ENCODE assay signal across 1 cellular context in the genomic region with DNA sequence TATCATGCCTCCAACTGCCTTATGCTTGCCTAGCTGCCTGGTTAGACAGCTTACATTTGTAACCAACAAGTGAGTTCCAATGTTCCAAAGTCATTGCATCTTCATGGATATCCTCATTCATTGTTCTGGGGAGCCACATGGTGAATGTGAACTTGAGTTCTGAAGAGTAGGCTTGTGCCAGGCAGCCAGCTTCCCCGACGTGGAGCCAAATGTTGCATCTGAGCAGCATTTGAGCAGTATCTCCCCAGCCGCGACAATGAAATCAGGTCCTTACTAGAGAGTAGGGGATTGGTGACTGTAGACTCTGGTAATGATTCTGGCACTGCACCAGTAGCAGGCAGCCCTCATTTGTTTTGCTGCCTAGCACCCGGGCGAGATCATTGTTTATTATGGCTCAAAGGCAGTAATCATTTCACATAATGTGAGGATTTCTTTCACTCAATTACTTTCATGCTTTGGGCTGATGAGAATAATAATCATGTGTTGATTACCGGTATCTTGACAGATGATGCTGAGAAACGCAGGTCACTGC.
TF ChIP-seq lines count a peak whose summit lies in the region.

No MANE protein-coding gene starts in this region.

TF ChIP-seq in GM23338, 12 proteins besides CTCF, POLR2A, EP300 and RAD21 (continued from another document):
- TF ChIP-seq, protein P1, sequence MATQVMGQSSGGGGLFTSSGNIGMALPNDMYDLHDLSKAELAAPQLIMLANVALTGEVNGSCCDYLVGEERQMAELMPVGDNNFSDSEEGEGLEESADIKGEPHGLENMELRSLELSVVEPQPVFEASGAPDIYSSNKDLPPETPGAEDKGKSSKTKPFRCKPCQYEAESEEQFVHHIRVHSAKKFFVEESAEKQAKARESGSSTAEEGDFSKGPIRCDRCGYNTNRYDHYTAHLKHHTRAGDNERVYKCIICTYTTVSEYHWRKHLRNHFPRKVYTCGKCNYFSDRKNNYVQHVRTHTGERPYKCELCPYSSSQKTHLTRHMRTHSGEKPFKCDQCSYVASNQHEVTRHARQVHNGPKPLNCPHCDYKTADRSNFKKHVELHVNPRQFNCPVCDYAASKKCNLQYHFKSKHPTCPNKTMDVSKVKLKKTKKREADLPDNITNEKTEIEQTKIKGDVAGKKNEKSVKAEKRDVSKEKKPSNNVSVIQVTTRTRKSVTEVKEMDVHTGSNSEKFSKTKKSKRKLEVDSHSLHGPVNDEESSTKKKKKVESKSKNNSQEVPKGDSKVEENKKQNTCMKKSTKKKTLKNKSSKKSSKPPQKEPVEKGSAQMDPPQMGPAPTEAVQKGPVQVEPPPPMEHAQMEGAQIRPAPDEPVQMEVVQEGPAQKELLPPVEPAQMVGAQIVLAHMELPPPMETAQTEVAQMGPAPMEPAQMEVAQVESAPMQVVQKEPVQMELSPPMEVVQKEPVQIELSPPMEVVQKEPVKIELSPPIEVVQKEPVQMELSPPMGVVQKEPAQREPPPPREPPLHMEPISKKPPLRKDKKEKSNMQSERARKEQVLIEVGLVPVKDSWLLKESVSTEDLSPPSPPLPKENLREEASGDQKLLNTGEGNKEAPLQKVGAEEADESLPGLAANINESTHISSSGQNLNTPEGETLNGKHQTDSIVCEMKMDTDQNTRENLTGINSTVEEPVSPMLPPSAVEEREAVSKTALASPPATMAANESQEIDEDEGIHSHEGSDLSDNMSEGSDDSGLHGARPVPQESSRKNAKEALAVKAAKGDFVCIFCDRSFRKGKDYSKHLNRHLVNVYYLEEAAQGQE (IDR thresholded peaks at IDR 0.05; ENCODE audit: unreplicated experiment): no peak
- no peak for TF ChIP-seq CREB1 (CRISPR knock-in tag; IDR thresholded peaks at IDR 0.05; ENCODE audit: low read depth)
- TF ChIP-seq, protein P2, sequence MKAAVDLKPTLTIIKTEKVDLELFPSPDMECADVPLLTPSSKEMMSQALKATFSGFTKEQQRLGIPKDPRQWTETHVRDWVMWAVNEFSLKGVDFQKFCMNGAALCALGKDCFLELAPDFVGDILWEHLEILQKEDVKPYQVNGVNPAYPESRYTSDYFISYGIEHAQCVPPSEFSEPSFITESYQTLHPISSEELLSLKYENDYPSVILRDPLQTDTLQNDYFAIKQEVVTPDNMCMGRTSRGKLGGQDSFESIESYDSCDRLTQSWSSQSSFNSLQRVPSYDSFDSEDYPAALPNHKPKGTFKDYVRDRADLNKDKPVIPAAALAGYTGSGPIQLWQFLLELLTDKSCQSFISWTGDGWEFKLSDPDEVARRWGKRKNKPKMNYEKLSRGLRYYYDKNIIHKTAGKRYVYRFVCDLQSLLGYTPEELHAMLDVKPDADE (IDR thresholded peaks at IDR 0.05): no peak
- TF ChIP-seq EZH2phosphoT487 (IDR thresholded peaks at IDR 0.05; ENCODE audit: unreplicated experiment): no peak
- TF ChIP-seq ZNF331 (CRISPR knock-in tag; IDR thresholded peaks at IDR 0.05; ENCODE audit: low read depth): no peak
- TF ChIP-seq JUNB (IDR thresholded peaks at IDR 0.05; ENCODE audit: unreplicated experiment): no peak
- TF ChIP-seq, protein P3, sequence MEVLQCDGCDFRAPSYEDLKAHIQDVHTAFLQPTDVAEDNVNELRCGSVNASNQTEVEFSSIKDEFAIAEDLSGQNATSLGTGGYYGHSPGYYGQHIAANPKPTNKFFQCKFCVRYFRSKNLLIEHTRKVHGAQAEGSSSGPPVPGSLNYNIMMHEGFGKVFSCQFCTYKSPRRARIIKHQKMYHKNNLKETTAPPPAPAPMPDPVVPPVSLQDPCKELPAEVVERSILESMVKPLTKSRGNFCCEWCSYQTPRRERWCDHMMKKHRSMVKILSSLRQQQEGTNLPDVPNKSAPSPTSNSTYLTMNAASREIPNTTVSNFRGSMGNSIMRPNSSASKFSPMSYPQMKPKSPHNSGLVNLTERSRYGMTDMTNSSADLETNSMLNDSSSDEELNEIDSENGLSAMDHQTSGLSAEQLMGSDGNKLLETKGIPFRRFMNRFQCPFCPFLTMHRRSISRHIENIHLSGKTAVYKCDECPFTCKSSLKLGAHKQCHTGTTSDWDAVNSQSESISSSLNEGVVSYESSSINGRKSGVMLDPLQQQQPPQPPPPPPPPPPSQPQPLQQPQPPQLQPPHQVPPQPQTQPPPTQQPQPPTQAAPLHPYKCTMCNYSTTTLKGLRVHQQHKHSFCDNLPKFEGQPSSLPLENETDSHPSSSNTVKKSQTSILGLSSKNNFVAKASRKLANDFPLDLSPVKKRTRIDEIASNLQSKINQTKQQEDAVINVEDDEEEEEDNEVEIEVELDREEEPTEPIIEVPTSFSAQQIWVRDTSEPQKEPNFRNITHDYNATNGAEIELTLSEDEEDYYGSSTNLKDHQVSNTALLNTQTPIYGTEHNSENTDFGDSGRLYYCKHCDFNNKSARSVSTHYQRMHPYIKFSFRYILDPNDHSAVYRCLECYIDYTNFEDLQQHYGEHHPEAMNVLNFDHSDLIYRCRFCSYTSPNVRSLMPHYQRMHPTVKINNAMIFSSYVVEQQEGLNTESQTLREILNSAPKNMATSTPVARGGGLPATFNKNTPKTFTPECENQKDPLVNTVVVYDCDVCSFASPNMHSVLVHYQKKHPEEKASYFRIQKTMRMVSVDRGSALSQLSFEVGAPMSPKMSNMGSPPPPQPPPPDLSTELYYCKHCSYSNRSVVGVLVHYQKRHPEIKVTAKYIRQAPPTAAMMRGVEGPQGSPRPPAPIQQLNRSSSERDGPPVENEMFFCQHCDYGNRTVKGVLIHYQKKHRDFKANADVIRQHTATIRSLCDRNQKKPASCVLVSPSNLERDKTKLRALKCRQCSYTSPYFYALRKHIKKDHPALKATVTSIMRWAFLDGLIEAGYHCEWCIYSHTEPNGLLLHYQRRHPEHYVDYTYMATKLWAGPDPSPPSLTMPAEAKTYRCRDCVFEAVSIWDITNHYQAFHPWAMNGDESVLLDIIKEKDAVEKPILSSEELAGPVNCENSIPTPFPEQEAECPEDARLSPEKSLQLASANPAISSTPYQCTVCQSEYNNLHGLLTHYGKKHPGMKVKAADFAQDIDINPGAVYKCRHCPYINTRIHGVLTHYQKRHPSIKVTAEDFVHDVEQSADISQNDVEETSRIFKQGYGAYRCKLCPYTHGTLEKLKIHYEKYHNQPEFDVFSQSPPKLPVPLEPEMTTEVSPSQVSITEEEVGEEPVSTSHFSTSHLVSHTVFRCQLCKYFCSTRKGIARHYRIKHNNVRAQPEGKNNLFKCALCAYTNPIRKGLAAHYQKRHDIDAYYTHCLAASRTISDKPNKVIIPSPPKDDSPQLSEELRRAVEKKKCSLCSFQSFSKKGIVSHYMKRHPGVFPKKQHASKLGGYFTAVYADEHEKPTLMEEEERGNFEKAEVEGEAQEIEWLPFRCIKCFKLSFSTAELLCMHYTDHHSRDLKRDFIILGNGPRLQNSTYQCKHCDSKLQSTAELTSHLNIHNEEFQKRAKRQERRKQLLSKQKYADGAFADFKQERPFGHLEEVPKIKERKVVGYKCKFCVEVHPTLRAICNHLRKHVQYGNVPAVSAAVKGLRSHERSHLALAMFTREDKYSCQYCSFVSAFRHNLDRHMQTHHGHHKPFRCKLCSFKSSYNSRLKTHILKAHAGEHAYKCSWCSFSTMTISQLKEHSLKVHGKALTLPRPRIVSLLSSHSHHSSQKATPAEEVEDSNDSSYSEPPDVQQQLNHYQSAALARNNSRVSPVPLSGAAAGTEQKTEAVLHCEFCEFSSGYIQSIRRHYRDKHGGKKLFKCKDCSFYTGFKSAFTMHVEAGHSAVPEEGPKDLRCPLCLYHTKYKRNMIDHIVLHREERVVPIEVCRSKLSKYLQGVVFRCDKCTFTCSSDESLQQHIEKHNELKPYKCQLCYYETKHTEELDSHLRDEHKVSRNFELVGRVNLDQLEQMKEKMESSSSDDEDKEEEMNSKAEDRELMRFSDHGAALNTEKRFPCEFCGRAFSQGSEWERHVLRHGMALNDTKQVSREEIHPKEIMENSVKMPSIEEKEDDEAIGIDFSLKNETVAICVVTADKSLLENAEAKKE (CRISPR knock-in tag; IDR thresholded peaks at IDR 0.05): no peak
